ENCODE assay signal across 25 cellular contexts in the genomic region with DNA sequence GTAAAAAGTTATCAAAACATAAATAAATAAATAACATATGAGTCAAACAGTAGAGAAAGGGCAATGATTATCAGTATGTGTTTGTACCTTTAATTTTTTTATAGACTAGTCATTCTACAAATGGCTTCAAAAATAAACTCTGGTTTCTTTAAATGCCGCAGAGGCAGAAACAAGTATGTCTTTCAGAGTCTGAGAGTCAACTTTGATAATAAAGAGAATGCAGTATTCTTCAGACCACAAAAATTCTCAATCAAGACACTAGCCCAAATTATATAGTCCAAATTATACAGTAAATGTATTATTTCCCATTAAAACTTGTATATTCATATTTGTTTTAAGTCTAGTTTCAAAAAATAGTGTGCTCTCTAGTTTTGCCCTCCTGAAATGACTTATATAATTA.
"Had no signal": no experiment of that assay in that cellular context is flagged by ENCODE, and none has a peak within 500 bp of the region (broad histone marks: within the 10 kb centered on the region; RNA-seq: fewer than 3 reads in every experiment).

No MANE protein-coding gene starts in this region.

- H3K4me1 ChIP-seq: colonic mucosa, esophagus muscularis mucosa, esophagus squamous epithelium, foreskin keratinocyte, gastrocnemius medialis, gastroesophageal sphincter, heart left ventricle, heart right ventricle had no signal

- H3K79me2 ChIP-seq: hepatocyte had no signal

- H3K4me1 Mint-ChIP-seq: endodermal cell had no signal

- H3K4me3 Mint-ChIP-seq: dendritic cell treated with granulocyte-macrophage colony-stimulating factor and Interleukin-4, amounts not matched to agents 40 ng/mL and 50 ng/mL, for 4 days; effector memory CD8-positive, alpha-beta T cell; endodermal cell had no signal

- H3K27me3 ChIP-seq: colonic mucosa, dorsolateral prefrontal cortex, esophagus muscularis mucosa, esophagus squamous epithelium, foreskin keratinocyte, gastrocnemius medialis, gastroesophageal sphincter, heart left ventricle, heart right ventricle, hepatocyte had no signal

- H3K27me3 Mint-ChIP-seq: dendritic cell treated with granulocyte-macrophage colony-stimulating factor and Interleukin-4, amounts not matched to agents 40 ng/mL and 50 ng/mL, for 4 days; effector memory CD8-positive, alpha-beta T cell had no signal

- H3K9me3 ChIP-seq: colonic mucosa, esophagus muscularis mucosa, esophagus squamous epithelium, gastrocnemius medialis, gastroesophageal sphincter had no signal

- H3K27ac ChIP-seq: colonic mucosa, coronary artery, dorsolateral prefrontal cortex, epithelial cell of prostate, esophagus muscularis mucosa, esophagus squamous epithelium, foreskin keratinocyte, gastrocnemius medialis, gastroesophageal sphincter, heart left ventricle, heart right ventricle, hepatocyte had no signal

- H2AFZ ChIP-seq: hepatocyte had no signal

- H3K36me3 ChIP-seq: colonic mucosa, esophagus muscularis mucosa, esophagus squamous epithelium, gastrocnemius medialis, gastroesophageal sphincter, heart left ventricle, heart right ventricle had no signal

- H3K4me3 ChIP-seq: colonic mucosa, coronary artery, dorsolateral prefrontal cortex, esophagus muscularis mucosa, esophagus squamous epithelium, gastrocnemius medialis, gastroesophageal sphincter, heart left ventricle, heart right ventricle, hepatocyte had no signal

- H3K4me2 ChIP-seq: hepatocyte had no signal

- H3K27ac Mint-ChIP-seq: dendritic cell treated with granulocyte-macrophage colony-stimulating factor and Interleukin-4, amounts not matched to agents 40 ng/mL and 50 ng/mL, for 4 days; effector memory CD8-positive, alpha-beta T cell; endodermal cell had no signal

- ATAC-seq: effector memory CD8-positive, alpha-beta T cell; esophagus mucosa; foreskin keratinocyte; gastrocnemius medialis; gastroesophageal sphincter; heart left ventricle; heart right ventricle had no signal

- DNase-seq: colonic mucosa; cortex of kidney; dermis blood vessel endothelial cell; dorsolateral prefrontal cortex; effector CD4-positive, alpha-beta T cell; effector CD8-positive, alpha-beta T cell; effector memory CD4-positive, alpha-beta T cell; effector memory CD8-positive, alpha-beta T cell; endodermal cell; erythroblast; esophagus squamous epithelium; foreskin fibroblast; foreskin keratinocyte; gastrocnemius medialis; glutamatergic neuron; head of caudate nucleus; heart left ventricle; heart right ventricle had no signal
